ENCODE assay signal across 8 cellular contexts in genomic region chr1:228102791-228103620, GRCh38. TPM values are rescaled to one million over a fixed set of nuclear protein-coding genes. Genes with fewer than 3 reads are reported as not detected.
DNase-seq lines count a peak whose midpoint lies in the region; ATAC-seq and TF ChIP-seq lines count a peak whose summit lies in the region.

C1orf35 (minus strand) TSS chr1:228103325; CDS start chr1:228103227, 98 bp downstream.

- peaks cover 21% of the 10 kb centered on the region for H3F3A ChIP-seq in neural progenitor cell (ENCODE audit: low read depth)

- peaks cover 15% of the 10 kb centered on the region for H3K36me3 Mint-ChIP-seq in neural progenitor cell

- H4K20me1 ChIP-seq in neural progenitor cell (ENCODE audit: low read depth): peaks cover 28% of the 10 kb centered on the region

- peaks cover 21% of the 10 kb centered on the region for H3K4me1 ChIP-seq in SJSA1 (replicated peaks)
- no peaks in the 10 kb centered on the region for H3K4me1 ChIP-seq in foreskin keratinocyte
- H3K4me1 ChIP-seq in neural progenitor cell: peaks cover 8% of the 10 kb centered on the region

- peak within 1 kb of the TSS; percentile 94 for H3K27ac Mint-ChIP-seq in neural progenitor cell

- H3K4me1 Mint-ChIP-seq in neural progenitor cell: peaks cover 21% of the 10 kb centered on the region

- H3K9me3 Mint-ChIP-seq in neural progenitor cell: no peaks in the 10 kb centered on the region

- DNase-seq in GM03348 (ENCODE audit: low spot score) (peak; percentile 98), HFF-Myc (ENCODE audit: extremely low read depth, low read depth) (peak; percentile 66), MV-4-11 (lab: John Stamatoyannopoulos, UW) (peak; percentile 87), SJSA1 (ENCODE audit: low read depth in 1 of 2, low spot score in 2 of 2) (peak; percentile 89 to 94), foreskin keratinocyte (peak; percentile 71 to 85), neural progenitor cell (ENCODE audit: low spot score) (peak; percentile 98), stromal cell of bone marrow (ENCODE audit: low read depth) (peak; percentile 83)
- peak; percentile 89 for DNase-seq in activated gamma-delta T cell treated with anti-CD3 and anti-CD28 coated beads, Interleukin-2, amount 50 U/mL, for 16 hours (ENCODE audit: low read depth)

- ATAC-seq in foreskin keratinocyte: peak; percentile 76

- peaks cover 11% of the 10 kb centered on the region for H3K27me3 Mint-ChIP-seq in neural progenitor cell (ENCODE audit: insufficient read depth, low read depth)

- peaks cover 19% of the 10 kb centered on the region for H3K79me2 ChIP-seq in neural progenitor cell (ENCODE audit: low read depth)

- peak within 1 kb of the TSS; percentile 83 for H3K9ac ChIP-seq in neural progenitor cell

- H3K4me3 Mint-ChIP-seq in neural progenitor cell: peak within 1 kb of the TSS; percentile 95

- H3K9me3 ChIP-seq in SJSA1 (replicated peaks) (no peaks in the 10 kb centered on the region), neural progenitor cell (ENCODE audit: low read depth) (no peaks in the 10 kb centered on the region)

- H2AFZ ChIP-seq in neural progenitor cell (replicated peaks): peak within 1 kb of the TSS; percentile 30

- peaks cover 58% of the 10 kb centered on the region for H3K36me3 ChIP-seq in SJSA1
- no peaks in the 10 kb centered on the region for H3K36me3 ChIP-seq in neural progenitor cell

- H3K4me3 ChIP-seq in HFF-Myc (replicated peaks; ENCODE audit: low read depth, low read length) (peak within 1 kb of the TSS; percentile 77), SJSA1 (peak within 1 kb of the TSS; percentile 60), neural progenitor cell (peak within 1 kb of the TSS; percentile 70)

- no peaks in the 10 kb centered on the region for H3K27me3 ChIP-seq in SJSA1 (replicated peaks)
- H3K27me3 ChIP-seq in foreskin keratinocyte: no peaks in the 10 kb centered on the region
- H3K27me3 ChIP-seq in neural progenitor cell: no peaks in the 10 kb centered on the region

- H3K27ac ChIP-seq in SJSA1 (peak within 1 kb of the TSS; percentile 16; the same call in 1 of the 2 replicates), foreskin keratinocyte (no peak within 1 kb of the TSS), neural progenitor cell (peak within 1 kb of the TSS; percentile 52)

- TF ChIP-seq CTCF in HFF-Myc (IDR thresholded peaks at IDR 0.05; ENCODE audit: low read depth, low read length, missing control alignments): no peak
- TF ChIP-seq CTCF in foreskin keratinocyte (conservative IDR thresholded peaks at IDR 0.05): peak; percentile 8
- no peak for TF ChIP-seq CTCF in neural progenitor cell (IDR thresholded peaks at IDR 0.05)

- H3K4me2 ChIP-seq in neural progenitor cell: peak within 1 kb of the TSS; percentile 94

RNA-seq across cellular contexts. Expression of gene C1orf35, which starts in this region (rescaled TPM):
- total RNA-seq in SJSA1 (2014; rRNA removed; shearing (Covaris generic)): 18.7 and 49.2 TPM in 2 replicates
- total RNA-seq in foreskin keratinocyte (21.2 and 22.8 TPM in 2 replicates), neural progenitor cell (ENCODE audit: low replicate concordance) (11.8 and 19.7 TPM in 2 replicates)
- polyA plus RNA-seq in foreskin keratinocyte: 32.8 and 34.0 TPM in 2 replicates
